29 cellular contexts compared by ENCODE assay signal in the genomic region with DNA sequence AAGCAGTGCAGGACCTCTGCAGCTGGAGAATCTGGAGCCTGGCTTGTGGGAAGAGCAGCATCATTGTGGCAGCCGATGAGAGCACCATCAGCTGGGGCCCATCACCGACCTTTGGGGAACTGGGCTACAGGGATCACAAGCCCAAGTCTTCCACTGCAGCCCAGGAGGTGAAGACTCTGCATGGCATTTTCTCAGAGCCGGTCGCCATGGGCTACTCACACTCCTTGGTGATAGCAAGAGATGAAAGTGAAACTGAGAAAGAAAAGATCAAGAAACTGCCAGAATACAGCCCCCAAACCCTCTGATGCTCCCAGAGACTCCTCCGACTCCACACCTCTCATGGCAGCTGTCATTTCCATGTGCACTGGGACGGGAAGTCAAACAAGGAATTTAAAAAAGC. TPM values are rescaled to one million over a fixed set of nuclear protein-coding genes. Genes with fewer than 3 reads are reported as not detected.
A peak's percentile ranks its signal among the peaks of the same experiment; 100 is the strongest.
DNase-seq lines count a peak whose midpoint lies in the region; ATAC-seq and TF ChIP-seq lines count a peak whose summit lies in the region.
"Had no signal": no experiment of that assay in that cellular context is flagged by ENCODE, and none has a peak within 500 bp of the region (broad histone marks: within the 10 kb centered on the region; RNA-seq: fewer than 3 reads in every experiment).

No MANE protein-coding gene starts in this region.

- H3K27me3 ChIP-seq in DND-41 (ENCODE audit: insufficient read depth, low read length, poor library complexity): no peaks in the 10 kb centered on the region
- H3K27me3 ChIP-seq in neuronal stem cell (ENCODE audit: control insufficient read depth in 3 of 3, insufficient read depth in 3 of 3, low read depth in 1 of 3, low read length in 3 of 3): no peaks in the 10 kb centered on the region
- H3K27me3 ChIP-seq: ovary had no signal

- H3K79me2 ChIP-seq in DND-41 (ENCODE audit: insufficient read depth, low read length): no peaks in the 10 kb centered on the region

- H3K9ac ChIP-seq in DND-41 (ENCODE audit: low read depth, low read length): no peak overlapping the region
- peak overlapping the region; percentile 44 for H3K9ac ChIP-seq in neuronal stem cell (ENCODE audit: low read depth, low read length, poor library complexity)

- no peaks in the 10 kb centered on the region for H3K79me1 ChIP-seq in neuronal stem cell (ENCODE audit: low read depth, low read length)

- H2AFZ ChIP-seq in DND-41 (ENCODE audit: low read depth, low read length): no peak overlapping the region
- H2AFZ ChIP-seq in neuronal stem cell (ENCODE audit: low read length): no peak overlapping the region
- H2AFZ ChIP-seq: PC-9 had no signal

- H2BK15ac ChIP-seq in neuronal stem cell (ENCODE audit: low read length): no peak overlapping the region

- H4K8ac ChIP-seq in neuronal stem cell (ENCODE audit: low read depth, low read length): no peak overlapping the region

- H2BK120ac ChIP-seq in neuronal stem cell (ENCODE audit: low read depth, low read length): no peak overlapping the region

- H3K4me3 ChIP-seq in DND-41 (ENCODE audit: low read depth in 1 of 2, low read length in 2 of 2) (no peak overlapping the region), WI38 (ENCODE audit: low read depth, low read length) (peak overlapping the region; percentile 32), neuronal stem cell (ENCODE audit: low read length in 2 of 2) (no peak overlapping the region)
- H3K4me3 ChIP-seq: mucosa of descending colon, ovary, PC-9 had no signal

- ATAC-seq in DND-41 (ENCODE audit: insufficient read depth, low read depth) (peak; percentile 40; the same call in 1 of the 3 replicates), GM19452 (IDR thresholded peaks at IDR 0.05; ENCODE audit: unreplicated experiment) (no peak)
- ATAC-seq: left colon, mucosa of descending colon, Right ventricle myocardium inferior, SK-N-SH treated with all-trans-retinoic acid at 6 μM for 48 hours had no signal

- H3K27ac ChIP-seq in DND-41 (ENCODE audit: low read length): no peak overlapping the region
- no peak overlapping the region for H3K27ac ChIP-seq in neuronal stem cell (replicated peaks; ENCODE audit: low read length)
- H3K27ac ChIP-seq: HL-60, ovary, PC-9 had no signal

- no peak for TF ChIP-seq CTCF in DND-41 (IDR thresholded peaks at IDR 0.05; ENCODE audit: borderline replicate concordance, extremely low read depth, low read length, poor library complexity, severe bottlenecking)
- TF ChIP-seq CTCF in WI38 (IDR thresholded peaks at IDR 0.05; ENCODE audit: low read depth, low read length): no peak

- peak overlapping the region; percentile 38 for H3K14ac ChIP-seq in neuronal stem cell (ENCODE audit: low read length)

- peak; percentile 17 for DNase-seq in activated CD4-positive, alpha-beta T cell treated with anti-CD3 and anti-CD28 coated beads for 48 hours
- DNase-seq in activated CD4-positive, alpha-beta T cell treated with anti-CD3 and anti-CD28 coated beads, Interleukin-2, amount 50 U/mL, for 4 hours: no peak
- DNase-seq in DND-41 (no peak), neuronal stem cell (ENCODE audit: low spot score) (no peak), superior temporal gyrus (ENCODE audit: extremely low spot score) (no peak), AG08395 (ENCODE audit: low spot score) (no peak)
- DNase-seq: 8988T; caudate nucleus; cortex of kidney; EL; immature natural killer cell; KBM-7; left colon; mammary epithelial cell; mucosa of descending colon; NCI-H1105 treated with DMSO at 0.1 percent for 48 hours; NCI-H1930; NCI-H2171 treated with DMSO at 0.1 percent for 48 hours; NCI-H510A; ovary; PC-9; stimulated activated CD4-positive, alpha-beta T cell treated with anti-CD3 and anti-CD28 coated beads, Interleukin-15, amount 100 ng/mL, for 24 hours; stimulated activated CD4-positive, alpha-beta T cell treated with anti-CD3 and anti-CD28 coated beads, Interleukin-4, amount 100 ng/mL, for 4 hours; substantia nigra had no signal

- H3K9me3 ChIP-seq in DND-41 (ENCODE audit: insufficient read depth, low read length, severe bottlenecking): no peaks in the 10 kb centered on the region
- peaks cover 0 to 5% of the 10 kb centered on the region in 2 donors for H3K9me3 ChIP-seq in neuronal stem cell (replicated peaks in 1 of 2; ENCODE audit: control insufficient read depth in 2 of 2, insufficient read depth in 1 of 2, low read depth in 1 of 2, low read length in 2 of 2)
- H3K9me3 ChIP-seq: ovary had no signal

- no peak overlapping the region for H3K18ac ChIP-seq in neuronal stem cell (ENCODE audit: low read length)

- H3K36me3 ChIP-seq in DND-41 (ENCODE audit: insufficient read depth, low read length) (no peaks in the 10 kb centered on the region), neuronal stem cell (replicated peaks in 1 of 2; ENCODE audit: control insufficient read depth in 2 of 2, insufficient read depth in 2 of 2, low read length in 2 of 2) (peaks cover 0 to 1% of the 10 kb centered on the region in 2 donors)
- H3K36me3 ChIP-seq: ovary had no signal

- no peak overlapping the region for H3K4ac ChIP-seq in neuronal stem cell (ENCODE audit: low read length)

- H2AK5ac ChIP-seq in neuronal stem cell (ENCODE audit: low read depth, low read length): no peak overlapping the region

- no CpG with 5 or more reads among the region's 6 CpGs for WGBS in neuronal stem cell (ENCODE audit: extremely low coverage in 2 of 2, insufficient read length in 2 of 2, insufficient replicate concordance in 1 of 2), 2 donors

- no peaks in the 10 kb centered on the region for H3K4me1 ChIP-seq in DND-41 (ENCODE audit: insufficient read depth, low read length)
- no peaks in the 10 kb centered on the region for H3K4me1 ChIP-seq in neuronal stem cell (ENCODE audit: control insufficient read depth in 2 of 2, insufficient read depth in 1 of 2, low read depth in 1 of 2, low read length in 2 of 2)

- H2BK12ac ChIP-seq in neuronal stem cell (ENCODE audit: low read length): no peak overlapping the region

- H4K20me1 ChIP-seq in DND-41 (ENCODE audit: insufficient read depth, low read length): peaks cover 4% of the 10 kb centered on the region; the same call in 1 of the 2 replicates

- H3K23ac ChIP-seq in neuronal stem cell (ENCODE audit: low read depth, low read length, poor library complexity): peak overlapping the region; percentile 43

- no peak overlapping the region for H2BK5ac ChIP-seq in neuronal stem cell (ENCODE audit: low read length)

- H3K4me2 ChIP-seq in DND-41 (ENCODE audit: insufficient read depth, low read length) (no peak overlapping the region), neuronal stem cell (ENCODE audit: insufficient read depth, low read length, poor library complexity, severe bottlenecking) (no peak overlapping the region)
- H3K4me2 ChIP-seq: PC-9 had no signal

- no peak overlapping the region for H4K91ac ChIP-seq in neuronal stem cell (ENCODE audit: low read depth, low read length, poor library complexity)

RNA-seq across cellular contexts. Expression of a gene that starts 35.6 kb away (rescaled TPM):
- polyA plus RNA-seq in neuronal stem cell (2013, experiment 1 of 2): 54.8 TPM
- 56.2 TPM for polyA plus RNA-seq in neuronal stem cell (2013, experiment 2 of 2)

RNA-seq across cellular contexts. Expression of a gene that starts 46.0 kb away (rescaled TPM):
- not detected for polyA plus RNA-seq in neuronal stem cell (2013, experiment 1 of 2)
- polyA plus RNA-seq in neuronal stem cell (2013, experiment 2 of 2): not detected
- polyA plus RNA-seq: immature natural killer cell, mammary epithelial cell, ovary had no signal
